Comparison of ENCODE assay signal across 15 cellular contexts in genomic region chr15:43067717-43068461, GRCh38. TPM values are rescaled to one million over a fixed set of nuclear protein-coding genes. Genes with fewer than 3 reads are reported as not detected.
DNase-seq lines count a peak whose midpoint lies in the region; ATAC-seq, FAIRE-seq and TF ChIP-seq lines count a peak whose summit lies in the region.
"Had no signal": no experiment of that assay in that cellular context is flagged by ENCODE, and none has a peak within 500 bp of the region (broad histone marks: within the 10 kb centered on the region; RNA-seq: fewer than 3 reads in every experiment).

No MANE protein-coding gene starts in this region.

- no peaks in the 10 kb centered on the region for H3K4me1 ChIP-seq in astrocyte (ENCODE audit: insufficient read depth, low read length)

- H2AFZ ChIP-seq in astrocyte (ENCODE audit: low read depth, low read length), result no peak overlapping the region

- no peaks in the 10 kb centered on the region for H3K27me3 Mint-ChIP-seq in astrocyte (ENCODE audit: low read depth, unreplicated experiment)
- H3K27me3 Mint-ChIP-seq: effector memory CD8-positive, alpha-beta T cell had no signal

- H3K4me2 ChIP-seq in astrocyte (ENCODE audit: low read length), result no peak overlapping the region

- DNase-seq in SIG-M5 treated with dmso at 0.1 percent for 504 hours (lab: John Stamatoyannopoulos, UW; ENCODE audit: unreplicated experiment) (peak; percentile 3), SIG-M5 (lab: John Stamatoyannopoulos, UW) (no peak), HT1080 (ENCODE audit: low read depth) (peak; percentile 77), astrocyte (ENCODE audit: low read depth) (peak; percentile 78), islet precursor cell (peak; percentile 85), kidney tubule cell (ENCODE audit: low spot score) (no peak), KG1 (lab: John Stamatoyannopoulos, UW) (no peak)
- DNase-seq: activated gamma-delta T cell; effector memory CD8-positive, alpha-beta T cell; HFFc6; kidney; NCI-H1417; T1000 had no signal

- H3K9me3 Mint-ChIP-seq in astrocyte (ENCODE audit: unreplicated experiment), result no peaks in the 10 kb centered on the region
- H3K9me3 Mint-ChIP-seq: effector memory CD8-positive, alpha-beta T cell; HFFc6; nephron had no signal

- H3K27me3 ChIP-seq in astrocyte (ENCODE audit: insufficient read depth, low read length), result no peaks in the 10 kb centered on the region

- H3K27ac Mint-ChIP-seq in astrocyte (ENCODE audit: unreplicated experiment), result peak overlapping the region; percentile 92
- H3K27ac Mint-ChIP-seq: HFFc6, nephron had no signal

- ATAC-seq in GM21529 (IDR thresholded peaks at IDR 0.05; ENCODE audit: unreplicated experiment), result no peak
- ATAC-seq: effector memory CD8-positive, alpha-beta T cell had no signal

- H3K4me3 Mint-ChIP-seq in astrocyte (ENCODE audit: unreplicated experiment), result no peak overlapping the region
- H3K4me3 Mint-ChIP-seq: effector memory CD8-positive, alpha-beta T cell; HFFc6; nephron had no signal

- no peak for FAIRE-seq in astrocyte (lab: Jason Lieb, UNC)

- peaks cover 30% of the 10 kb centered on the region for H3K36me3 ChIP-seq in astrocyte (ENCODE audit: insufficient read depth, low read length)

- no peaks in the 10 kb centered on the region for H3K79me2 ChIP-seq in astrocyte (ENCODE audit: insufficient read depth, low read length)

- TF ChIP-seq CTCF in astrocyte (IDR thresholded peaks at IDR 0.05; ENCODE audit: insufficient read depth, low read depth, low read length), result no peak

- no peak overlapping the region for H3K9ac ChIP-seq in astrocyte (ENCODE audit: low read length)

- no peak overlapping the region for H3K4me3 ChIP-seq in astrocyte (ENCODE audit: insufficient read depth, low read depth, low read length)

- no peaks in the 10 kb centered on the region for H3K9me3 ChIP-seq in astrocyte (ENCODE audit: insufficient read depth, low read depth, low read length)

- H4K20me1 ChIP-seq in astrocyte (ENCODE audit: insufficient read depth, low read length), result no peaks in the 10 kb centered on the region

- peaks cover 16% of the 10 kb centered on the region for H3K36me3 Mint-ChIP-seq in astrocyte (ENCODE audit: low read depth, unreplicated experiment)

- H3K27ac ChIP-seq in astrocyte (ENCODE audit: low read depth, low read length), result peak overlapping the region; percentile 48

- H3K4me1 Mint-ChIP-seq in astrocyte (ENCODE audit: low read depth, unreplicated experiment), result peaks cover 4% of the 10 kb centered on the region
- H3K4me1 Mint-ChIP-seq: nephron had no signal

RNA-seq across cellular contexts. Expression of gene UBR1, which starts 37.9 kb away (rescaled TPM):
- 23.6 and 24.7 TPM in 2 replicates for total RNA-seq in HT1080 (2014; rRNA removed; shearing (Covaris generic))
- 9.4 and 11.3 TPM in 2 replicates for polyA plus RNA-seq in HT1080 (2015; cell fraction: cytosol; rRNA removed)
- polyA plus RNA-seq in HT1080 (2015; cell fraction: nucleus; rRNA removed), result 35.5 and 40.0 TPM in 2 replicates
- 25.7 and 28.2 TPM in 2 replicates for total RNA-seq in astrocyte

Comparison
In these comparisons a context has a peak if more than half of its experiments do, and no peak if none do; other contexts are left out.
1. DNase-seq: peak in SIG-M5 treated with dmso at 0.1 percent for 504 hours (single experiment), HT1080 (single experiment), astrocyte (single experiment) and islet precursor cell (single experiment); none in SIG-M5 (single experiment), kidney tubule cell (single experiment) and KG1 (single experiment).